Comparison of ENCODE assay signal across 1 cellular context in the genomic region with DNA sequence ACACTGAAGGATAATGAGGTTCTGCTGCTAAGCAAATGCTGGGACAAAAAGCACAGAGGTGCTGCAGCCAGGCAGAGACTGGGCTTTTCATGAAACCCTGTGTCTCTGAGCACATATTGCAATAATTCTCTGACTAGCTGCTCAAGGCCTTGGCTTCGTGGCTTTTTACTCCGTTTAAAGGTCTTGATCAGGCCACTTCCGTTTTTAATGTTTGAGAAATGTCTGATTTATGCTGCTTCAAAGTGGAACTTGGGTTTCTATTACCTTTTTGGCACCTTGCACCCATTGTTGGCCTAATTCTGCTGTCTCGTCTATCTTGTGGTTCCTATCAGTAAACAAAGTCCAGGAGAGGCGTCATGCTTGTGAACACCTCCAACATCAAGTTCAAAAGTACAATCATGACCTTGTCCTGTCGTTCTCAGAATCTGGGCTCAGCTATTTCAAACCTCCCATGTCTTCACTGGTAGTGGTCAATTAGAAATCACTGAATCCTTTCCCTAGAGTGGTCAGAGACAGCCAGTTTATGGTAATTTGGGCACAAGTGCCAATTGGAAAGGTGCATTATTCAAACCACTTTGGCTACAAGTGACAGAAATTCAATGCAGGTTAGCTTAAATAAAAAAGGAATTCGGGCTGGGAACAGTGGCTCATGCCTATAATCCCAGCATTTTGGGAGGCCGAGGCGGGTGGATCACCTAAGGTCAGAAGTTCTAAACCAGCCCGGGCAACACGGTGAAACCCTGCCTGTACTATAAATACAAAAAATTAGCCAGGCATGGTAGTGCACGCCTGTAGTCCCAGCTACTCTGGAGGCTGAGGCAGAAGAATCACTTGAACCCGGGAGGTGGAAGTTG.
TF ChIP-seq lines count a peak whose summit lies in the region.

No MANE protein-coding gene starts in this region.

TF ChIP-seq in HepG2, 621 proteins besides CTCF, POLR2A, EP300 and RAD21 (continued from another document and continues in another):
- no peak for TF ChIP-seq CBX2 (IDR thresholded peaks at IDR 0.05; ENCODE audit: low read depth, low read length)
- TF ChIP-seq CBX2 (CRISPR knock-in tag; IDR thresholded peaks at IDR 0.05; ENCODE audit: low read depth): peak; percentile 56; the same call in 1 of the 2 replicates
- TF ChIP-seq PTBP1 (IDR thresholded peaks at IDR 0.05; ENCODE audit: low read depth, low read length, poor library complexity, severe bottlenecking): no peak
- TF ChIP-seq NBN (conservative IDR thresholded peaks at IDR 0.05): no peak
- TF ChIP-seq ZNF724P (CRISPR knock-in tag; IDR thresholded peaks at IDR 0.05; ENCODE audit: borderline replicate concordance): no peak; the same call in 1 of the 2 replicates
- peak; percentile 97; the same call in 1 of the 2 replicates for TF ChIP-seq FOXK1 (CRISPR knock-in tag; IDR thresholded peaks at IDR 0.05; ENCODE audit: borderline replicate concordance, low read depth)
- TF ChIP-seq NFE2L2 (IDR thresholded peaks at IDR 0.05; ENCODE audit: low read length): no peak
- TF ChIP-seq SP2 (CRISPR knock-in tag; IDR thresholded peaks at IDR 0.05): no peak
- TF ChIP-seq CERS6 (CRISPR knock-in tag; IDR thresholded peaks at IDR 0.05): no peak
- 0 out of 2 replicates have a peak, but pooled peaks have one; percentile 5 for TF ChIP-seq ZNF446 (CRISPR knock-in tag; IDR thresholded peaks at IDR 0.05)
- no peak for TF ChIP-seq ZNF780A (CRISPR knock-in tag; IDR thresholded peaks at IDR 0.05)
- TF ChIP-seq, protein P1, sequence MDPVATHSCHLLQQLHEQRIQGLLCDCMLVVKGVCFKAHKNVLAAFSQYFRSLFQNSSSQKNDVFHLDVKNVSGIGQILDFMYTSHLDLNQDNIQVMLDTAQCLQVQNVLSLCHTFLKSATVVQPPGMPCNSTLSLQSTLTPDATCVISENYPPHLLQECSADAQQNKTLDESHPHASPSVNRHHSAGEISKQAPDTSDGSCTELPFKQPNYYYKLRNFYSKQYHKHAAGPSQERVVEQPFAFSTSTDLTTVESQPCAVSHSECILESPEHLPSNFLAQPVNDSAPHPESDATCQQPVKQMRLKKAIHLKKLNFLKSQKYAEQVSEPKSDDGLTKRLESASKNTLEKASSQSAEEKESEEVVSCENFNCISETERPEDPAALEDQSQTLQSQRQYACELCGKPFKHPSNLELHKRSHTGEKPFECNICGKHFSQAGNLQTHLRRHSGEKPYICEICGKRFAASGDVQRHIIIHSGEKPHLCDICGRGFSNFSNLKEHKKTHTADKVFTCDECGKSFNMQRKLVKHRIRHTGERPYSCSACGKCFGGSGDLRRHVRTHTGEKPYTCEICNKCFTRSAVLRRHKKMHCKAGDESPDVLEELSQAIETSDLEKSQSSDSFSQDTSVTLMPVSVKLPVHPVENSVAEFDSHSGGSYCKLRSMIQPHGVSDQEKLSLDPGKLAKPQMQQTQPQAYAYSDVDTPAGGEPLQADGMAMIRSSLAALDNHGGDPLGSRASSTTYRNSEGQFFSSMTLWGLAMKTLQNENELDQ (CRISPR knock-in tag; IDR thresholded peaks at IDR 0.05; ENCODE audit: borderline replicate concordance): peak; percentile 83
- no peak for TF ChIP-seq MNT (IDR thresholded peaks at IDR 0.05)
- TF ChIP-seq ZNF124 (CRISPR knock-in tag; IDR thresholded peaks at IDR 0.05): no peak
- TF ChIP-seq SMARCC2 (IDR thresholded peaks at IDR 0.05): no peak
- no peak for TF ChIP-seq HES4 (CRISPR knock-in tag; IDR thresholded peaks at IDR 0.05; ENCODE audit: borderline replicate concordance)
- no peak for TF ChIP-seq MEIS2 (CRISPR knock-in tag; IDR thresholded peaks at IDR 0.05)
- TF ChIP-seq, protein P2, sequence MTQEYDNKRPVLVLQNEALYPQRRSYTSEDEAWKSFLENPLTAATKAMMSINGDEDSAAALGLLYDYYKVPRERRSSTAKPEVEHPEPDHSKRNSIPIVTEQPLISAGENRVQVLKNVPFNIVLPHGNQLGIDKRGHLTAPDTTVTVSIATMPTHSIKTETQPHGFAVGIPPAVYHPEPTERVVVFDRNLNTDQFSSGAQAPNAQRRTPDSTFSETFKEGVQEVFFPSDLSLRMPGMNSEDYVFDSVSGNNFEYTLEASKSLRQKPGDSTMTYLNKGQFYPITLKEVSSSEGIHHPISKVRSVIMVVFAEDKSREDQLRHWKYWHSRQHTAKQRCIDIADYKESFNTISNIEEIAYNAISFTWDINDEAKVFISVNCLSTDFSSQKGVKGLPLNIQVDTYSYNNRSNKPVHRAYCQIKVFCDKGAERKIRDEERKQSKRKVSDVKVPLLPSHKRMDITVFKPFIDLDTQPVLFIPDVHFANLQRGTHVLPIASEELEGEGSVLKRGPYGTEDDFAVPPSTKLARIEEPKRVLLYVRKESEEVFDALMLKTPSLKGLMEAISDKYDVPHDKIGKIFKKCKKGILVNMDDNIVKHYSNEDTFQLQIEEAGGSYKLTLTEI (CRISPR knock-in tag; conservative IDR thresholded peaks at IDR 0.05): no peak
- no peak for TF ChIP-seq ZKSCAN5 (CRISPR knock-in tag; IDR thresholded peaks at IDR 0.05)
- TF ChIP-seq EZH2 (conservative IDR thresholded peaks at IDR 0.05; ENCODE audit: low read depth, low read length): no peak
- peak; percentile 73; the same call in 1 of the 2 replicates for TF ChIP-seq NCOA2 (CRISPR knock-in tag; IDR thresholded peaks at IDR 0.05)
- no peak for TF ChIP-seq ZFAT (CRISPR knock-in tag; conservative IDR thresholded peaks at IDR 0.05)
- TF ChIP-seq ZNF264 (CRISPR knock-in tag; IDR thresholded peaks at IDR 0.05): no peak; the same call in 1 of the 2 replicates
- no peak for TF ChIP-seq GMEB2 (CRISPR knock-in tag; IDR thresholded peaks at IDR 0.05; ENCODE audit: low read depth)
- TF ChIP-seq SAFB2 (CRISPR knock-in tag; IDR thresholded peaks at IDR 0.05; ENCODE audit: borderline replicate concordance, low read depth): no peak
- no peak for TF ChIP-seq ZSCAN30 (CRISPR knock-in tag; IDR thresholded peaks at IDR 0.05)
- peak; percentile 66 for TF ChIP-seq NR2F2 (IDR thresholded peaks at IDR 0.05; ENCODE audit: borderline replicate concordance, low read depth)
- TF ChIP-seq MBNL3 (CRISPR knock-in tag; conservative IDR thresholded peaks at IDR 0.05): no peak
- no peak for TF ChIP-seq ARHGAP35 (CRISPR knock-in tag; IDR thresholded peaks at IDR 0.05; ENCODE audit: borderline replicate concordance)
- peak; percentile 58 for TF ChIP-seq ZNF629 (CRISPR knock-in tag; conservative IDR thresholded peaks at IDR 0.05)
- TF ChIP-seq ZNF260 (CRISPR knock-in tag; IDR thresholded peaks at IDR 0.05; ENCODE audit: borderline replicate concordance, low read depth): no peak
- peak; percentile 32; the same call in 1 of the 2 replicates for TF ChIP-seq SATB2 (CRISPR knock-in tag; IDR thresholded peaks at IDR 0.05)
- no peak; the same call in 1 of the 2 replicates for TF ChIP-seq ZNF12 (CRISPR knock-in tag; IDR thresholded peaks at IDR 0.05)
- TF ChIP-seq ZNF782 (CRISPR knock-in tag; IDR thresholded peaks at IDR 0.05; ENCODE audit: borderline replicate concordance): peak; percentile 47; the same call in 1 of the 2 replicates
- TF ChIP-seq ZNF773 (CRISPR knock-in tag; IDR thresholded peaks at IDR 0.05; ENCODE audit: borderline replicate concordance): no peak
- no peak for TF ChIP-seq RAD51 (IDR thresholded peaks at IDR 0.05; ENCODE audit: borderline replicate concordance)
- TF ChIP-seq NRL (CRISPR knock-in tag; IDR thresholded peaks at IDR 0.05; ENCODE audit: borderline replicate concordance): no peak
- TF ChIP-seq USF2 (IDR thresholded peaks at IDR 0.05; ENCODE audit: low read depth, low read length): no peak
- TF ChIP-seq USF2 (CRISPR knock-in tag; IDR thresholded peaks at IDR 0.05; ENCODE audit: borderline replicate concordance): no peak
- peak; percentile 39; the same call in 1 of the 2 replicates for TF ChIP-seq CREB1 (IDR thresholded peaks at IDR 0.05)
- TF ChIP-seq CREB1 (CRISPR knock-in tag; IDR thresholded peaks at IDR 0.05): peak; percentile 41; the same call in 1 of the 2 replicates
- TF ChIP-seq ZSCAN9 (CRISPR knock-in tag; IDR thresholded peaks at IDR 0.05; ENCODE audit: borderline replicate concordance): peak; percentile 74; the same call in 1 of the 2 replicates
- peak; percentile 94; the same call in 1 of the 2 replicates for TF ChIP-seq RXRA (CRISPR knock-in tag; IDR thresholded peaks at IDR 0.05)
- TF ChIP-seq PHB2 (IDR thresholded peaks at IDR 0.05; ENCODE audit: partially characterized antibody): no peak
- TF ChIP-seq IKZF5 (CRISPR knock-in tag; IDR thresholded peaks at IDR 0.05): peak; percentile 75
- TF ChIP-seq SMARCE1 (IDR thresholded peaks at IDR 0.05; ENCODE audit: borderline replicate concordance): no peak
- no peak for TF ChIP-seq MYNN (CRISPR knock-in tag; IDR thresholded peaks at IDR 0.05; ENCODE audit: low read depth)
- TF ChIP-seq, protein P3, sequence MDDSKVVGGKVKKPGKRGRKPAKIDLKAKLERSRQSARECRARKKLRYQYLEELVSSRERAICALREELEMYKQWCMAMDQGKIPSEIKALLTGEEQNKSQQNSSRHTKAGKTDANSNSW (CRISPR knock-in tag; IDR thresholded peaks at IDR 0.05; ENCODE audit: borderline replicate concordance): 0 out of 2 replicates have a peak, but pooled peaks have one; percentile 53
- TF ChIP-seq SIX4 (CRISPR knock-in tag; IDR thresholded peaks at IDR 0.05): peak; percentile 76; the same call in 1 of the 2 replicates
- peak; percentile 100 for TF ChIP-seq TBX3 (IDR thresholded peaks at IDR 0.05; ENCODE audit: borderline replicate concordance)
- TF ChIP-seq, protein P4, sequence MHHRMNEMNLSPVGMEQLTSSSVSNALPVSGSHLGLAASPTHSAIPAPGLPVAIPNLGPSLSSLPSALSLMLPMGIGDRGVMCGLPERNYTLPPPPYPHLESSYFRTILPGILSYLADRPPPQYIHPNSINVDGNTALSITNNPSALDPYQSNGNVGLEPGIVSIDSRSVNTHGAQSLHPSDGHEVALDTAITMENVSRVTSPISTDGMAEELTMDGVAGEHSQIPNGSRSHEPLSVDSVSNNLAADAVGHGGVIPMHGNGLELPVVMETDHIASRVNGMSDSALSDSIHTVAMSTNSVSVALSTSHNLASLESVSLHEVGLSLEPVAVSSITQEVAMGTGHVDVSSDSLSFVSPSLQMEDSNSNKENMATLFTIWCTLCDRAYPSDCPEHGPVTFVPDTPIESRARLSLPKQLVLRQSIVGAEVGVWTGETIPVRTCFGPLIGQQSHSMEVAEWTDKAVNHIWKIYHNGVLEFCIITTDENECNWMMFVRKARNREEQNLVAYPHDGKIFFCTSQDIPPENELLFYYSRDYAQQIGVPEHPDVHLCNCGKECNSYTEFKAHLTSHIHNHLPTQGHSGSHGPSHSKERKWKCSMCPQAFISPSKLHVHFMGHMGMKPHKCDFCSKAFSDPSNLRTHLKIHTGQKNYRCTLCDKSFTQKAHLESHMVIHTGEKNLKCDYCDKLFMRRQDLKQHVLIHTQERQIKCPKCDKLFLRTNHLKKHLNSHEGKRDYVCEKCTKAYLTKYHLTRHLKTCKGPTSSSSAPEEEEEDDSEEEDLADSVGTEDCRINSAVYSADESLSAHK (CRISPR knock-in tag; IDR thresholded peaks at IDR 0.05; ENCODE audit: borderline replicate concordance): no peak
- TF ChIP-seq ZNF562 (CRISPR knock-in tag; IDR thresholded peaks at IDR 0.05; ENCODE audit: borderline replicate concordance): no peak
- peak; percentile 54; the same call in 1 of the 2 replicates for TF ChIP-seq ZNF3 (CRISPR knock-in tag; IDR thresholded peaks at IDR 0.05)
